ENCODE assay signal across 13 cellular contexts in genomic region chr1:234186037-234186688, GRCh38.
DNase-seq lines count a peak whose midpoint lies in the region; ATAC-seq and TF ChIP-seq lines count a peak whose summit lies in the region.
"Had no signal": no experiment of that assay in that cellular context is flagged by ENCODE, and none has a peak within 500 bp of the region (broad histone marks: within the 10 kb centered on the region; RNA-seq: fewer than 3 reads in every experiment).

No MANE protein-coding gene starts in this region.

- 0 out of 2 replicates have a peak, but pooled peaks have one; percentile 16 for TF ChIP-seq RAD21 in HCT116 (IDR thresholded peaks at IDR 0.05; ENCODE audit: low read depth)

- H3K27ac ChIP-seq in HCT116 (ENCODE audit: low read depth, low read length) = no peak overlapping the region; the same call in 1 of the 2 replicates
- H3K27ac ChIP-seq: Peyer's patch, testis had no signal

- RAD21 ChIA-PET in HCT116 (lab: Charles Lee; ENCODE audit: low non-redundant PET in 1 of 2, low total read pairs in 2 of 2, uncharacterized antibody in 2 of 2, unreplicated experiment in 2 of 2) = no interaction called here

- H3K4me2 ChIP-seq in HCT116 (ENCODE audit: low read length) = peak overlapping the region; percentile 62

- H3K36me3 Mint-ChIP-seq in T-helper 2 cell treated with Interferon-gamma antibody and Interleukin-4, amounts not matched to agents 5 μg/mL and 100 μg/mL, for 36 hours (ENCODE audit: low read depth) = no peaks in the 10 kb centered on the region

- H3K79me2 ChIP-seq in HCT116 (ENCODE audit: insufficient read depth, low read length) = no peaks in the 10 kb centered on the region

- H3K4me3 ChIP-seq in HCT116 (replicated peaks in 1 of 2; ENCODE audit: low read depth in 1 of 2, low read length in 2 of 2) (no peak overlapping the region), H7 (ENCODE audit: insufficient read depth, low read depth, low read length) (no peak overlapping the region)
- H3K4me3 ChIP-seq: Peyer's patch, testis had no signal

- H3K4me1 Mint-ChIP-seq in T-helper 2 cell treated with Interferon-gamma antibody and Interleukin-4, amounts not matched to agents 5 μg/mL and 100 μg/mL, for 36 hours (ENCODE audit: low read depth) = peaks cover 2% of the 10 kb centered on the region
- H3K4me1 Mint-ChIP-seq: neural crest cell had no signal

- no peak overlapping the region for H3K27ac Mint-ChIP-seq in T-helper 2 cell treated with Interferon-gamma antibody and Interleukin-4, amounts not matched to agents 5 μg/mL and 100 μg/mL, for 36 hours
- H3K27ac Mint-ChIP-seq: HFFc6 had no signal

- H3K27me3 Mint-ChIP-seq in T-helper 2 cell treated with Interferon-gamma antibody and Interleukin-4, amounts not matched to agents 5 μg/mL and 100 μg/mL, for 36 hours (ENCODE audit: low read depth) = peaks cover 37% of the 10 kb centered on the region

- no peak overlapping the region for H3K4me3 Mint-ChIP-seq in T-helper 2 cell treated with Interferon-gamma antibody and Interleukin-4, amounts not matched to agents 5 μg/mL and 100 μg/mL, for 36 hours
- H3K4me3 Mint-ChIP-seq: HFFc6, neural crest cell had no signal

- H3K9me3 Mint-ChIP-seq in T-helper 2 cell treated with Interferon-gamma antibody and Interleukin-4, amounts not matched to agents 5 μg/mL and 100 μg/mL, for 36 hours = peaks cover 3% of the 10 kb centered on the region

- no peak overlapping the region for H3K9ac ChIP-seq in HCT116 (ENCODE audit: low read length)

- ATAC-seq in activated CD4-positive, CD25-positive, alpha-beta regulatory T cell treated with anti-CD3 and anti-CD28 coated beads, Interleukin-2, amount 50 U/mL, for 24 hours = peak; percentile 79 to 98
- peak; percentile 95 for ATAC-seq in HCT116

- H3K9me3 ChIP-seq in HCT116 (ENCODE audit: control insufficient read depth in 1 of 2, insufficient read depth in 1 of 2, low read depth in 1 of 2, low read length in 2 of 2) = no peaks in the 10 kb centered on the region
- H3K9me3 ChIP-seq: Peyer's patch, testis had no signal

- H3K4me1 ChIP-seq in HCT116 (ENCODE audit: control insufficient read depth in 1 of 2, insufficient read depth in 2 of 2, low read length in 2 of 2) = peaks cover 20 to 34% of the 10 kb centered on the region in 2 experiments
- H3K4me1 ChIP-seq: Peyer's patch, testis had no signal

- CTCF ChIA-PET in HCT116 (lab: Charles Lee) = no interaction called here

- no peak for TF ChIP-seq POLR2A in HCT116 (IDR thresholded peaks at IDR 0.05; ENCODE audit: borderline replicate concordance, extremely low read depth, insufficient read depth, insufficient read length)

- intact Hi-C loops in HCT116 (cut with micrococcal nuclease) = no loop called here

- no peaks in the 10 kb centered on the region for H3K9me2 ChIP-seq in HCT116 (ENCODE audit: insufficient read depth)

- no peak for DNase-seq in activated CD4-positive, CD25-positive, alpha-beta regulatory T cell treated with anti-CD3 and anti-CD28 coated beads, Interleukin-2, amount 50 U/mL, for 72 hours
- peak; percentile 92 for DNase-seq in HCT116 (ENCODE audit: low read depth, low spot score)
- peak; percentile 7 for DNase-seq in T-helper 2 cell treated with Interferon-gamma antibody and Interleukin-4, amounts not matched to agents 5 μg/mL and 100 μg/mL, for 36 hours (ENCODE audit: low spot score)
- DNase-seq in kidney glomerular epithelial cell (lab: John Stamatoyannopoulos, UW) = peak; percentile 51
- DNase-seq in middle frontal gyrus (ENCODE audit: extremely low spot score, low spot score) = no peak
- no peak for DNase-seq in NCI-H2171 (lab: John Stamatoyannopoulos, UW)
- DNase-seq in H7 = no peak
- DNase-seq: HFFc6, NCI-H187, Peyer's patch, testis had no signal

- peaks cover 6% of the 10 kb centered on the region; the same call in 1 of the 2 replicates for H4K20me1 ChIP-seq in HCT116 (ENCODE audit: insufficient read depth)

- no peak for TF ChIP-seq CTCF in HCT116 (IDR thresholded peaks at IDR 0.05 in 2 of 3, conservative IDR thresholded peaks at IDR 0.05 in 1 of 3; ENCODE audit: borderline replicate concordance in 1 of 3, insufficient read depth in 1 of 3, low read depth in 2 of 3, low read length in 2 of 3)

- BruUV-seq in HCT116 (replicated peaks; lab: Mats Ljungman, UMichigan) = no TSS peak

- POLR2A ChIA-PET in HCT116 (lab: Charles Lee) = no interaction called here

- H3K27me3 ChIP-seq in HCT116 (ENCODE audit: insufficient read depth, low read length) (no peaks in the 10 kb centered on the region), H7 (ENCODE audit: control insufficient read depth, insufficient read depth, low read length) (no peaks in the 10 kb centered on the region; the same call in 1 of the 2 replicates)
- H3K27me3 ChIP-seq: Peyer's patch, testis had no signal

- H3K36me3 ChIP-seq in HCT116 (ENCODE audit: control insufficient read depth in 1 of 2, insufficient read depth in 2 of 2, low read length in 2 of 2) (no peaks in the 10 kb centered on the region), H7 (replicated peaks; ENCODE audit: control insufficient read depth, insufficient read depth, low read length) (no peaks in the 10 kb centered on the region)
- H3K36me3 ChIP-seq: Peyer's patch had no signal

- no peak overlapping the region for H2AFZ ChIP-seq in HCT116 (ENCODE audit: low read depth, low read length, poor library complexity, severe bottlenecking)

TF ChIP-seq in HCT116, 20 proteins besides CTCF, POLR2A, EP300 and RAD21 (continues in another document):
- TF ChIP-seq EZH2phosphoT487 (IDR thresholded peaks at IDR 0.05; ENCODE audit: borderline replicate concordance) (no peak), POLR2AphosphoS5 (IDR thresholded peaks at IDR 0.05; ENCODE audit: low read depth, low read length) (peak; percentile 49; the same call in 1 of the 2 replicates), EGR1 (IDR thresholded peaks at IDR 0.05; ENCODE audit: low read depth) (no peak), SIN3A (IDR thresholded peaks at IDR 0.05; ENCODE audit: low read depth) (peak; percentile 94), YY1 (IDR thresholded peaks at IDR 0.05; ENCODE audit: extremely low read depth, insufficient replicate concordance, low read depth, low read length) (no peak), FOSL1 (IDR thresholded peaks at IDR 0.05; ENCODE audit: low read depth) (peak; percentile 95), ZFX (IDR thresholded peaks at IDR 0.05) (no peak), TCF7L2 (IDR thresholded peaks at IDR 0.05; ENCODE audit: borderline replicate concordance, extremely low read depth, insufficient read depth, insufficient read length) (peak; percentile 79), MAX (IDR thresholded peaks at IDR 0.05) (peak; percentile 93), REST (IDR thresholded peaks at IDR 0.05; ENCODE audit: low read depth) (no peak), SRF (IDR thresholded peaks at IDR 0.05; ENCODE audit: low read depth) (peak; percentile 76), ZNF274 (IDR thresholded peaks at IDR 0.05; ENCODE audit: low read depth, low read length) (no peak), ATF3 (IDR thresholded peaks at IDR 0.05) (no peak), JUND (IDR thresholded peaks at IDR 0.05) (peak; percentile 97), CEBPB (IDR thresholded peaks at IDR 0.05; ENCODE audit: low read depth) (peak; percentile 94), ELF1 (IDR thresholded peaks at IDR 0.05; ENCODE audit: borderline replicate concordance, low read depth) (no peak), CBX3 (IDR thresholded peaks at IDR 0.05; ENCODE audit: low read depth) (peak; percentile 97), SP1 (IDR thresholded peaks at IDR 0.05; ENCODE audit: low read depth) (peak; percentile 87)

Comparison
In these comparisons a context has a peak if more than half of its experiments do, and no peak if none do; other contexts are left out.
1. DNase-seq: peak in HCT116 (single experiment), T-helper 2 cell treated with Interferon-gamma antibody and Interleukin-4, amounts not matched to agents 5 μg/mL and 100 μg/mL, for 36 hours (single experiment) and kidney glomerular epithelial cell (single experiment); none in activated CD4-positive, CD25-positive, alpha-beta regulatory T cell treated with anti-CD3 and anti-CD28 coated beads, Interleukin-2, amount 50 U/mL, for 72 hours (single experiment), middle frontal gyrus (single experiment), NCI-H2171 (single experiment) and H7 (single experiment).